ENCODE assay signal across 9 cellular contexts in genomic region chr7:105098863-105099515, GRCh38.
DNase-seq lines count a peak whose midpoint lies in the region; ATAC-seq and TF ChIP-seq lines count a peak whose summit lies in the region.
"Had no signal": no experiment of that assay in that cellular context is flagged by ENCODE, and none has a peak within 500 bp of the region (broad histone marks: within the 10 kb centered on the region; RNA-seq: fewer than 3 reads in every experiment).

No MANE protein-coding gene starts in this region.

- peak overlapping the region in 7 of 8 donors; percentile 22 to 77 (median 47) for H3K27ac Mint-ChIP-seq in CD8-positive, alpha-beta memory T cell
- H3K27ac Mint-ChIP-seq in brain: peak overlapping the region in 3 of 5 experiments; percentile 19 to 33 (median 28)

- peaks cover 33 to 73% (median 55%) of the 10 kb centered on the region in 3 donors for H3K4me1 Mint-ChIP-seq in CD8-positive, alpha-beta memory T cell
- peaks cover 22% of the 10 kb centered on the region for H3K4me1 Mint-ChIP-seq in brain

- TF ChIP-seq CTCF in brain (conservative IDR thresholded peaks at IDR 0.05): no peak
- no peak for TF ChIP-seq CTCF in Peyer's patch (IDR thresholded peaks at IDR 0.05)

- H3K36me3 ChIP-seq in CD8-positive, alpha-beta memory T cell (ENCODE audit: insufficient read depth, low read length): peaks cover 29% of the 10 kb centered on the region
- H3K36me3 ChIP-seq in Peyer's patch: peaks cover 0 to 41% (median 0%) of the 10 kb centered on the region in 3 donors

- H3K4me1 ChIP-seq in CD8-positive, alpha-beta memory T cell (ENCODE audit: insufficient read depth, low read length): no peaks in the 10 kb centered on the region
- H3K4me1 ChIP-seq in Peyer's patch: no peaks in the 10 kb centered on the region

- POLR2A ChIA-PET in CD8-positive, alpha-beta memory T cell (lab: Charles Lee): interaction anchor here (1.2 kb wide), 1 partner anchor 84 kb away, joined by 3 read pairs; no protein-coding TSS in a partner anchor

- ATAC-seq in GM19397 (IDR thresholded peaks at IDR 0.05; ENCODE audit: unreplicated experiment): peak; percentile 46
- ATAC-seq in HG03354 (IDR thresholded peaks at IDR 0.05; ENCODE audit: poor library complexity, severe bottlenecking, unreplicated experiment): peak; percentile 79

- peaks cover 5 to 75% (median 17%) of the 10 kb centered on the region in 3 donors for H3K36me3 Mint-ChIP-seq in CD8-positive, alpha-beta memory T cell
- H3K36me3 Mint-ChIP-seq in brain: peaks cover 72% of the 10 kb centered on the region

- H3K9me3 Mint-ChIP-seq in CD8-positive, alpha-beta memory T cell: no peaks in the 10 kb centered on the region
- H3K9me3 Mint-ChIP-seq in brain: no peaks in the 10 kb centered on the region

- no peak overlapping the region for H3K4me3 ChIP-seq in CD8-positive, alpha-beta memory T cell (ENCODE audit: low read length)
- no peak overlapping the region for H3K4me3 ChIP-seq in Peyer's patch
- H3K4me3 ChIP-seq: skin epidermis had no signal

- no peak for TF ChIP-seq POLR2A in Peyer's patch (IDR thresholded peaks at IDR 0.05)

- no peaks in the 10 kb centered on the region for H3K27me3 ChIP-seq in CD8-positive, alpha-beta memory T cell (ENCODE audit: insufficient read depth, low read length, poor library complexity, severe bottlenecking)
- no peaks in the 10 kb centered on the region for H3K27me3 ChIP-seq in Peyer's patch

- H3K27ac ChIP-seq in CD8-positive, alpha-beta memory T cell (ENCODE audit: low read depth, low read length): no peak overlapping the region
- H3K27ac ChIP-seq in caudate nucleus (ENCODE audit: low read depth, low read length) (no peak overlapping the region), Peyer's patch (no peak overlapping the region)

- no peak overlapping the region for H3K4me3 Mint-ChIP-seq in CD8-positive, alpha-beta memory T cell
- H3K4me3 Mint-ChIP-seq in brain: no peak overlapping the region

- no peak for DNase-seq in CD8-positive, alpha-beta memory T cell
- DNase-seq in SW 1271 (lab: John Stamatoyannopoulos, UW): no peak
- DNase-seq in caudate nucleus (lab: John Stamatoyannopoulos, UW): no peak
- no peak for DNase-seq in HUDEP-2 (lab: John Stamatoyannopoulos, UW; ENCODE audit: unreplicated experiment in 76 of 76)
- no peak for DNase-seq in Peyer's patch

- no peaks in the 10 kb centered on the region for H3K9me3 ChIP-seq in CD8-positive, alpha-beta memory T cell (ENCODE audit: low read length)
- no peaks in the 10 kb centered on the region for H3K9me3 ChIP-seq in Peyer's patch

- CTCF ChIA-PET in CD8-positive, alpha-beta memory T cell (lab: Charles Lee): no interaction called here

- no peaks in the 10 kb centered on the region for H3K27me3 Mint-ChIP-seq in CD8-positive, alpha-beta memory T cell
- H3K27me3 Mint-ChIP-seq in brain: no peaks in the 10 kb centered on the region
